In genomic region chr3:178712247-178712646, GRCh38 we compare ENCODE assay signal across 25 cellular contexts.
DNase-seq lines count a peak whose midpoint lies in the region; ATAC-seq and TF ChIP-seq lines count a peak whose summit lies in the region.
"Had no signal": no experiment of that assay in that cellular context is flagged by ENCODE, and none has a peak within 500 bp of the region (broad histone marks: within the 10 kb centered on the region; RNA-seq: fewer than 3 reads in every experiment).

No MANE protein-coding gene starts in this region.

- no peak overlapping the region for H3K27ac ChIP-seq in OCI-LY7 (ENCODE audit: low read depth, low read length, poor library complexity, severe bottlenecking)
- H3K27ac ChIP-seq: 22Rv1, BLaER1, HL-60 had no signal

- no peak for ATAC-seq in activated CD8-positive, alpha-beta T cell treated with anti-CD3 and anti-CD28 coated beads for 36 hours
- ATAC-seq: HCT116, HepG2, K562 had no signal

- CTCF ChIA-PET in MCF 10A (lab: Yijun Ruan, JAX) (no interaction called here), OCI-LY7 (lab: Charles Lee; ENCODE audit: unreplicated experiment) (no interaction called here)
- CTCF ChIA-PET in activated CD8-positive, alpha-beta T cell treated with anti-CD3 and anti-CD28 coated beads for 36 hours (lab: Charles Lee), result no interaction called here

- intact Hi-C loops in MCF 10A (cut with micrococcal nuclease), result no loop called here
- intact Hi-C loops in activated CD8-positive, alpha-beta T cell treated with anti-CD3 and anti-CD28 coated beads for 36 hours (cut with micrococcal nuclease), result no loop called here
- intact Hi-C loops in OCI-LY7 (cut with micrococcal nuclease; ENCODE audit: unreplicated experiment), result no loop called here

- no peak overlapping the region for H3K4me3 Mint-ChIP-seq in MCF 10A (ENCODE audit: unreplicated experiment)
- H3K4me3 Mint-ChIP-seq in activated CD8-positive, alpha-beta T cell treated with anti-CD3 and anti-CD28 coated beads for 36 hours, result no peak overlapping the region
- H3K4me3 Mint-ChIP-seq: CD4-positive, alpha-beta T cell; T-helper 1 cell treated with Interleukin-12 subunit alpha and Interleukin-12 subunit beta and Interleukin-4 antibody, amounts not matched to agents 30 μg/mL and 1 μg/mL, for 36 hours had no signal

- H3K27me3 Mint-ChIP-seq in MCF 10A (ENCODE audit: insufficient read depth, unreplicated experiment), result no peaks in the 10 kb centered on the region
- H3K27me3 Mint-ChIP-seq in activated CD8-positive, alpha-beta T cell treated with anti-CD3 and anti-CD28 coated beads for 36 hours, result no peaks in the 10 kb centered on the region
- H3K27me3 Mint-ChIP-seq: CD4-positive, alpha-beta T cell had no signal

- no peak overlapping the region for H3K4me2 ChIP-seq in OCI-LY7 (ENCODE audit: low read length)
- H3K4me2 ChIP-seq: BLaER1 had no signal

- no peak overlapping the region for H3K27ac Mint-ChIP-seq in MCF 10A (ENCODE audit: low read depth, unreplicated experiment)
- H3K27ac Mint-ChIP-seq in activated CD8-positive, alpha-beta T cell treated with anti-CD3 and anti-CD28 coated beads for 36 hours, result no peak overlapping the region
- H3K27ac Mint-ChIP-seq: CD4-positive, alpha-beta T cell; T-helper 1 cell treated with Interleukin-12 subunit alpha and Interleukin-12 subunit beta and Interleukin-4 antibody, amounts not matched to agents 30 μg/mL and 1 μg/mL, for 36 hours had no signal

- H3K79me2 ChIP-seq in OCI-LY7 (ENCODE audit: insufficient read depth, low read depth, low read length), result no peaks in the 10 kb centered on the region

- H3K9me3 Mint-ChIP-seq in MCF 10A (ENCODE audit: unreplicated experiment), result no peaks in the 10 kb centered on the region
- H3K9me3 Mint-ChIP-seq in activated CD8-positive, alpha-beta T cell treated with anti-CD3 and anti-CD28 coated beads for 36 hours, result no peaks in the 10 kb centered on the region
- H3K9me3 Mint-ChIP-seq: CD4-positive, alpha-beta T cell had no signal

- no TSS peak for BruUV-seq in MCF 10A (replicated peaks; lab: Mats Ljungman, UMichigan)
- no TSS peak for BruUV-seq in OCI-LY7 (replicated peaks; lab: Mats Ljungman, UMichigan)

- H3K36me3 Mint-ChIP-seq in MCF 10A (ENCODE audit: insufficient read depth, unreplicated experiment), result no peaks in the 10 kb centered on the region
- H3K36me3 Mint-ChIP-seq in activated CD8-positive, alpha-beta T cell treated with anti-CD3 and anti-CD28 coated beads for 36 hours (ENCODE audit: low read depth), result no peaks in the 10 kb centered on the region

- no peaks in the 10 kb centered on the region for H3K36me3 ChIP-seq in OCI-LY7 (ENCODE audit: insufficient read depth, low read length)
- H3K36me3 ChIP-seq: BLaER1 had no signal

- POLR2A ChIA-PET in MCF 10A (lab: Yijun Ruan, JAX) (no interaction called here), OCI-LY7 (lab: Charles Lee) (no interaction called here)
- POLR2A ChIA-PET in activated CD8-positive, alpha-beta T cell treated with anti-CD3 and anti-CD28 coated beads for 36 hours (lab: Charles Lee), result no interaction called here

- no peaks in the 10 kb centered on the region for H4K20me1 ChIP-seq in OCI-LY7 (ENCODE audit: insufficient read depth, low read length)
- H4K20me1 ChIP-seq: BLaER1 had no signal

- no peaks in the 10 kb centered on the region for H3K4me1 ChIP-seq in OCI-LY7 (ENCODE audit: insufficient read depth, low read length, poor library complexity, severe bottlenecking)
- H3K4me1 ChIP-seq: BLaER1 had no signal

- no peaks in the 10 kb centered on the region for H3K4me1 Mint-ChIP-seq in MCF 10A (ENCODE audit: insufficient read depth, unreplicated experiment)
- no peaks in the 10 kb centered on the region for H3K4me1 Mint-ChIP-seq in activated CD8-positive, alpha-beta T cell treated with anti-CD3 and anti-CD28 coated beads for 36 hours (ENCODE audit: low read depth)

- in situ Hi-C loops in T47D (cut with HindIII; ENCODE audit: low pct_unique_long_range_greater_than_20kb, low sequenced_read_pairs), result no loop called here

- no peaks in the 10 kb centered on the region for H3K9me2 ChIP-seq in OCI-LY7 (ENCODE audit: insufficient read depth, low read length)

- no peaks in the 10 kb centered on the region for H3K9me3 ChIP-seq in OCI-LY7 (ENCODE audit: low read length)
- H3K9me3 ChIP-seq: BLaER1 had no signal

- no peak overlapping the region for H3K4me3 ChIP-seq in OCI-LY7 (ENCODE audit: low read depth, low read length, poor library complexity, severe bottlenecking)
- H3K4me3 ChIP-seq: BLaER1, K562 had no signal

- TF ChIP-seq CTCF in MCF 10A (IDR thresholded peaks at IDR 0.05; ENCODE audit: unreplicated experiment) (no peak), OCI-LY7 (conservative IDR thresholded peaks at IDR 0.05; ENCODE audit: low read length) (no peak)
- no peak for TF ChIP-seq CTCF in activated CD8-positive, alpha-beta T cell treated with anti-CD3 and anti-CD28 coated beads for 36 hours (IDR thresholded peaks at IDR 0.05)

- H2AFZ ChIP-seq in OCI-LY7 (ENCODE audit: low read length), result no peak overlapping the region

- peak; percentile 46 for DNase-seq in DMS153 (lab: John Stamatoyannopoulos, UW)
- no peak for DNase-seq in DMS153 treated with DMSO at 0.1 percent for 48 hours (lab: John Stamatoyannopoulos, UW; ENCODE audit: unreplicated experiment)
- DNase-seq in T47D (ENCODE audit: low read depth in 1 of 2, low spot score in 1 of 2), result peak; percentile 51 to 87
- no peak for DNase-seq in MCF 10A (ENCODE audit: unreplicated experiment)
- peak; percentile 40 for DNase-seq in NCI-H774 (lab: John Stamatoyannopoulos, UW)
- DNase-seq in superior temporal gyrus (ENCODE audit: extremely low spot score), result peak; percentile 4
- no peak for DNase-seq in activated CD8-positive, alpha-beta T cell treated with anti-CD3 and anti-CD28 coated beads for 36 hours
- DNase-seq in OCI-LY7 (ENCODE audit: low spot score), result no peak
- DNase-seq: ACHN; CD4-positive, alpha-beta T cell; COR-L47; GOT3; NCI-H1092; NCI-H1436; NCI-H2029 treated with DMSO at 0.1 percent for 48 hours; NCI-H2227 treated with DMSO at 0.1 percent for 48 hours; NCI-H526; SHP77 had no signal

Comparison
In these comparisons a context has a peak if more than half of its experiments do, and no peak if none do; other contexts are left out.
1. DNase-seq: peak in DMS153 (single experiment), T47D (2 of 2), NCI-H774 (single experiment) and superior temporal gyrus (single experiment); none in DMS153 treated with DMSO at 0.1 percent for 48 hours (single experiment), MCF 10A (single experiment), activated CD8-positive, alpha-beta T cell treated with anti-CD3 and anti-CD28 coated beads for 36 hours (single experiment) and OCI-LY7 (single experiment).